8 cellular contexts compared by ENCODE assay signal in the genomic region with DNA sequence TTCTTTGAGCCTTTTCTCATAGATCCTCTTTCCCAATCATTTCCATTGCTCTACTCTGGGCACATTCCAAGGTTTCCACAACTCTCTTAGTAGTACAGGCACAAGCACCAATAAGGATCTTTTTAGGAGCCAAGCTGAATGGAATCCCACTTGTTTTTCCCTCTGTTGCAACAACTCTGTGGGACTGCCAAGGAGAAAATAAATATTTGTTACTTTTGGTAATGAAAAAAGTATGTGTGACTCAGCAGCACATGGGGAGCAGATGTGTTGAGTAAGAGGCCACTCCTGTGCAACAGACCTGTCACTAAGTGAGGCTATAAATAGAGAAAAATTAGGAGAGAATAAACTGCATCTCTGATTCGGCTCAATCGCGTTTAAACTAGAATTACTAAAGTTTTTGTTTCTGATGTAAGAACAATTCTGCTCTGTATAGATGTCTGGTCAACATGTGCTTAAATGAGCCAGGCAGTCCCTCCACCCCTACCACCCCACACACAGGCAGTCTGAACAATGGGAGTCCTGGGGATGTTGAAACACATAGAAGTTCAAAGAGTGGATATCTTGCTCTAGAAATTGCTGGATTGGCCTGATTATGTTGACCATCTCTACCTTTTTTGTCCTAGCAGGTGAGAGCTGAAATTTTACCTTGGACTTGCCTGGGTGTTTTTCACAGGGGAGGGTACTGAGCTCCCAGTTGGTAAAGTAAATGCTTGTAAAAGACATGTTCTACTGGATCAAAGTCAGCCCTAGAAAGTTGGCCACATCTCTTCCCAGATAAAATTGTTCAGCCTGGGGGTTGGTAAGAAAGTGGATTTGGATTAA.
DNase-seq lines count a peak whose midpoint lies in the region; ATAC-seq and TF ChIP-seq lines count a peak whose summit lies in the region.

No MANE protein-coding gene starts in this region.

- H3K4me3 ChIP-seq in adrenal gland, result no peak overlapping the region
- no peak overlapping the region for H3K4me3 ChIP-seq in suprapubic skin
- no peak overlapping the region for H3K4me3 ChIP-seq in CD8-positive, alpha-beta T cell (ENCODE audit: low read depth, low read length)

- H3K27me3 ChIP-seq in adrenal gland (no peaks in the 10 kb centered on the region), suprapubic skin (no peaks in the 10 kb centered on the region)
- H3K27me3 ChIP-seq in CD8-positive, alpha-beta T cell (ENCODE audit: insufficient read depth, low read length), result no peaks in the 10 kb centered on the region

- no peaks in the 10 kb centered on the region for H3K4me1 Mint-ChIP-seq in CD8-positive, alpha-beta T cell (ENCODE audit: low read depth)

- peaks cover 24% of the 10 kb centered on the region for H3K9me3 Mint-ChIP-seq in CD8-positive, alpha-beta T cell

- no peak for TF ChIP-seq EP300 in suprapubic skin (IDR thresholded peaks at IDR 0.05)

- H3K9me3 ChIP-seq in adrenal gland (replicated peaks in 1 of 3) (no peaks in the 10 kb centered on the region), suprapubic skin (no peaks in the 10 kb centered on the region)
- H3K9me3 ChIP-seq in CD8-positive, alpha-beta T cell (ENCODE audit: low read length), result no peaks in the 10 kb centered on the region

- TF ChIP-seq POLR2A in adrenal gland (IDR thresholded peaks at IDR 0.05) (no peak), suprapubic skin (IDR thresholded peaks at IDR 0.05) (no peak)

- H3K36me3 ChIP-seq in adrenal gland (replicated peaks in 1 of 2), result no peaks in the 10 kb centered on the region
- no peaks in the 10 kb centered on the region for H3K36me3 ChIP-seq in suprapubic skin
- no peaks in the 10 kb centered on the region for H3K36me3 ChIP-seq in CD8-positive, alpha-beta T cell (ENCODE audit: insufficient read depth, low read length)

- no peaks in the 10 kb centered on the region for H3K36me3 Mint-ChIP-seq in CD8-positive, alpha-beta T cell

- H3K4me1 ChIP-seq in adrenal gland (replicated peaks in 1 of 2), result peaks cover 0 to 12% of the 10 kb centered on the region in 2 donors
- H3K4me1 ChIP-seq in suprapubic skin, result no peaks in the 10 kb centered on the region
- H3K4me1 ChIP-seq in CD8-positive, alpha-beta T cell (ENCODE audit: insufficient read depth, low read length), result no peaks in the 10 kb centered on the region

- intact Hi-C loops in adrenal gland (cut with DNase I), result no loop called here
- intact Hi-C loops in CD8-positive, alpha-beta T cell (cut with DNase I, micrococcal nuclease), result no loop called here

- POLR2A ChIA-PET in CD8-positive, alpha-beta T cell (lab: Charles Lee), result no interaction called here

- H3K27ac ChIP-seq in adrenal gland (peak overlapping the region in 4 of 5 donors; percentile 12 to 80 (median 30)), suprapubic skin (peak overlapping the region; percentile 71)
- no peak overlapping the region for H3K27ac ChIP-seq in CD8-positive, alpha-beta T cell (ENCODE audit: low read depth, low read length)

- H3K27me3 Mint-ChIP-seq in CD8-positive, alpha-beta T cell (ENCODE audit: low read depth), result no peaks in the 10 kb centered on the region

- WGBS in adrenal gland, 4 donors, result 34 to 43% (median 37%) methylated on average over 3 of the region's 3 CpGs
- WGBS in suprapubic skin, result 26% methylated on average over 3 of the region's 3 CpGs

- CTCF ChIA-PET in CD8-positive, alpha-beta T cell (lab: Charles Lee), result no interaction called here

- H3K27ac Mint-ChIP-seq in CD8-positive, alpha-beta T cell, result no peak overlapping the region

- no peak overlapping the region for H3K4me3 Mint-ChIP-seq in CD8-positive, alpha-beta T cell

- no peak for TF ChIP-seq CTCF in adrenal gland (IDR thresholded peaks at IDR 0.05)
- no peak for TF ChIP-seq CTCF in suprapubic skin (IDR thresholded peaks at IDR 0.05)
- TF ChIP-seq CTCF in CD8-positive, alpha-beta T cell (IDR thresholded peaks at IDR 0.05), result no peak

- DNase-seq in HT-29 (ENCODE audit: low spot score) (peak; percentile 9), adrenal gland (peak; percentile 30 to 83 (median 68)), iris pigment epithelial cell (ENCODE audit: low read depth) (peak; percentile 98), suprapubic skin (ENCODE audit: low spot score in 2 of 2) (peak; percentile 79 to 80), KBM-7 (no peak), mesenteric fat pad (ENCODE audit: low spot score) (no peak)
- DNase-seq in CD8-positive, alpha-beta T cell, result no peak

- no peak for ATAC-seq in GM18873 (IDR thresholded peaks at IDR 0.05; ENCODE audit: low FRiP score, unreplicated experiment)
- ATAC-seq in CD8-positive, alpha-beta T cell, result no peak

- in situ Hi-C loops in KBM-7 (cut with MboI; ENCODE audit: low pct_unique_long_range_greater_than_20kb, low sequenced_read_pairs), result no loop called here

Comparison
In these comparisons a context has a peak if more than half of its experiments do, and no peak if none do; other contexts are left out.
1. DNase-seq: peak in HT-29 (single experiment), adrenal gland (7 of 7), iris pigment epithelial cell (single experiment) and suprapubic skin (2 of 2); none in KBM-7 (single experiment), mesenteric fat pad (single experiment) and CD8-positive, alpha-beta T cell (0 of 7).